Comparison of ENCODE assay signal across 14 cellular contexts in the genomic region with DNA sequence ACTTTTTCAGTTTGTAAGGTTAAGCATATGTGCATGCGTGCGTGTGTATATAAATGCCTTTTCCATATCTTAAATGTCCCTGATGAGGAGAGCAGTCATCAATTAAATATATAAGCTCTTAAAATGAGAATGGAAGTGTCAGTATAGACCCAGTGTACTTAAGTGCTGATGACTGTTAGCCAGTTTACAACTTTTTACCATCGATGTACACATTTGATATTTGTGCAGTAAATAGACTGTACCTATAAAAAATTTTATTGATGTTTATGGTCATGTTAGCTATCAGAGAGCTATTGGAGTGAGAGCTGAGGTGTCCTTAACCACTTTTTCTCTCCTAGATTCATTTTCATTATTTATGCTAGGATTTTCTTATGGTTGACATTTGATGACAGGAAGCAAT. TPM values are rescaled to one million over a fixed set of nuclear protein-coding genes. Genes with fewer than 3 reads are reported as not detected.
A peak's percentile ranks its signal among the peaks of the same experiment; 100 is the strongest.
DNase-seq lines count a peak whose midpoint lies in the region; ATAC-seq and TF ChIP-seq lines count a peak whose summit lies in the region.
"Had no signal": no experiment of that assay in that cellular context is flagged by ENCODE, and none has a peak within 500 bp of the region (broad histone marks: within the 10 kb centered on the region; RNA-seq: fewer than 3 reads in every experiment).

No MANE protein-coding gene starts in this region.

- no peak overlapping the region for H3K4me3 Mint-ChIP-seq in natural killer cell treated with Interleukin-12 subunit alpha and Interleukin-12 subunit beta and Interleukin-15 and Interleukin-18, amount 100 ng/mL, for 72 hours
- H3K4me3 Mint-ChIP-seq: CD14-positive monocyte; CD8-positive, alpha-beta T cell; HFFc6 had no signal

- peak overlapping the region; percentile 47 to 91 for H3K27ac Mint-ChIP-seq in natural killer cell treated with Interleukin-12 subunit alpha and Interleukin-12 subunit beta and Interleukin-15 and Interleukin-18, amount 100 ng/mL, for 72 hours
- H3K27ac Mint-ChIP-seq: CD8-positive, alpha-beta T cell had no signal

- TF ChIP-seq CTCF in fibroblast of villous mesenchyme (IDR thresholded peaks at IDR 0.05; ENCODE audit: insufficient read depth, low read depth, low read length) (no peak), OCI-LY7 (conservative IDR thresholded peaks at IDR 0.05; ENCODE audit: low read length) (no peak)

- H3K36me3 Mint-ChIP-seq in natural killer cell treated with Interleukin-12 subunit alpha and Interleukin-12 subunit beta and Interleukin-15 and Interleukin-18, amount 100 ng/mL, for 72 hours: peaks cover 29% of the 10 kb centered on the region

- no peaks in the 10 kb centered on the region for H3K27me3 ChIP-seq in SJSA1 (replicated peaks)

- H3K27ac ChIP-seq in SJSA1 (peak overlapping the region; percentile 67; the same call in 1 of the 2 replicates), OCI-LY7 (ENCODE audit: low read depth, low read length, poor library complexity, severe bottlenecking) (no peak overlapping the region), substantia nigra (ENCODE audit: low read depth, low read length, poor library complexity, severe bottlenecking) (no peak overlapping the region)

- H3K36me3 ChIP-seq in SJSA1 (peaks cover 31% of the 10 kb centered on the region), OCI-LY7 (ENCODE audit: insufficient read depth, low read length) (no peaks in the 10 kb centered on the region)

- no peak overlapping the region for H3K4me3 ChIP-seq in SJSA1
- no peak overlapping the region for H3K4me3 ChIP-seq in fibroblast of villous mesenchyme (ENCODE audit: low read depth, low read length)
- H3K4me3 ChIP-seq in OCI-LY7 (ENCODE audit: low read depth, low read length, poor library complexity, severe bottlenecking): no peak overlapping the region

- no peaks in the 10 kb centered on the region for H3K9me3 Mint-ChIP-seq in natural killer cell treated with Interleukin-12 subunit alpha and Interleukin-12 subunit beta and Interleukin-15 and Interleukin-18, amount 100 ng/mL, for 72 hours
- H3K9me3 Mint-ChIP-seq: CD14-positive monocyte; CD8-positive, alpha-beta T cell; HFFc6 had no signal

- no peaks in the 10 kb centered on the region for H3K79me2 ChIP-seq in OCI-LY7 (ENCODE audit: insufficient read depth, low read depth, low read length)

- no TSS peak for BruUV-seq in OCI-LY7 (replicated peaks; lab: Mats Ljungman, UMichigan)

- POLR2A ChIA-PET in OCI-LY7 (lab: Charles Lee): interaction anchor here (0.8 to 1.1 kb wide), 2 partner anchors 23 to 54 kb away, joined by 4 read pairs; no protein-coding TSS in a partner anchor

- ATAC-seq in natural killer cell treated with Interleukin-12 subunit alpha and Interleukin-12 subunit beta and Interleukin-15 and Interleukin-18, amount 100 ng/mL, for 72 hours: no peak
- ATAC-seq in GM19324 (IDR thresholded peaks at IDR 0.05; ENCODE audit: low FRiP score, unreplicated experiment): no peak

- H3K9me3 ChIP-seq in SJSA1 (replicated peaks) (no peaks in the 10 kb centered on the region), OCI-LY7 (ENCODE audit: low read length) (no peaks in the 10 kb centered on the region)

- H3K27me3 Mint-ChIP-seq in natural killer cell treated with Interleukin-12 subunit alpha and Interleukin-12 subunit beta and Interleukin-15 and Interleukin-18, amount 100 ng/mL, for 72 hours: no peaks in the 10 kb centered on the region

- peaks cover 64 to 70% of the 10 kb centered on the region in 2 donors for H3K4me1 Mint-ChIP-seq in natural killer cell treated with Interleukin-12 subunit alpha and Interleukin-12 subunit beta and Interleukin-15 and Interleukin-18, amount 100 ng/mL, for 72 hours (ENCODE audit: low read depth in 2 of 2)

- H3K4me1 ChIP-seq in SJSA1 (replicated peaks) (peaks cover 46% of the 10 kb centered on the region), OCI-LY7 (ENCODE audit: insufficient read depth, low read length, poor library complexity, severe bottlenecking) (no peaks in the 10 kb centered on the region)

- H4K20me1 ChIP-seq in OCI-LY7 (ENCODE audit: insufficient read depth, low read length): no peaks in the 10 kb centered on the region

- H3K4me2 ChIP-seq in OCI-LY7 (ENCODE audit: low read length): no peak overlapping the region

- DNase-seq in SJSA1 (ENCODE audit: low read depth in 1 of 2, low spot score in 2 of 2) (no peak), fibroblast of villous mesenchyme (ENCODE audit: low read depth) (peak; percentile 28), D341Med (ENCODE audit: low spot score) (no peak), OCI-LY7 (ENCODE audit: low spot score) (no peak), substantia nigra (lab: John Stamatoyannopoulos, UW) (no peak)
- DNase-seq in natural killer cell treated with Interleukin-12 subunit alpha and Interleukin-12 subunit beta and Interleukin-15 and Interleukin-18, amount 100 ng/mL, for 72 hours (ENCODE audit: low spot score): no peak
- DNase-seq: CD8-positive, alpha-beta T cell; COR-L47; DND-41; GDM1; HCEC 1CT; HFFc6 had no signal

- H2AFZ ChIP-seq in OCI-LY7 (ENCODE audit: low read length): no peak overlapping the region

- no peaks in the 10 kb centered on the region for H3K9me2 ChIP-seq in OCI-LY7 (ENCODE audit: insufficient read depth, low read length)

- CTCF ChIA-PET in OCI-LY7 (lab: Charles Lee; ENCODE audit: unreplicated experiment): no interaction called here

- intact Hi-C loops in OCI-LY7 (cut with micrococcal nuclease; ENCODE audit: unreplicated experiment): no loop called here

RNA-seq across cellular contexts. Expression of a gene that starts 45.4 kb away (rescaled TPM):
- total RNA-seq in SJSA1 (2014; rRNA removed; shearing (Covaris generic)): 7.7 and 9.2 TPM in 2 replicates
- total RNA-seq in fibroblast of villous mesenchyme (9.0 and 13.4 TPM in 2 replicates), OCI-LY7 (2022) (10.2 and 11.4 TPM in 2 replicates)
- 10 to 100 TPM; 15.3 to 25.3 TPM for total RNA-seq in natural killer cell treated with Interleukin-12 subunit alpha and Interleukin-12 subunit beta and Interleukin-15 and Interleukin-18, amount 100 ng/mL, for 72 hours
- total RNA-seq in OCI-LY7 (2014; rRNA removed; shearing (Covaris generic)): 5.5 and 6.8 TPM in 2 replicates
